In genomic region chr16:47719713-47720112, GRCh38 we compare ENCODE assay signal across 23 cellular contexts.
DNase-seq lines count a peak whose midpoint lies in the region; ATAC-seq, FAIRE-seq and TF ChIP-seq lines count a peak whose summit lies in the region.
"Had no signal": no experiment of that assay in that cellular context is flagged by ENCODE, and none has a peak within 500 bp of the region (broad histone marks: within the 10 kb centered on the region; RNA-seq: fewer than 3 reads in every experiment).

No MANE protein-coding gene starts in this region.

- no peaks in the 10 kb centered on the region for H3K4me1 ChIP-seq in K562 (replicated peaks in 1 of 2; ENCODE audit: control insufficient read depth in 2 of 2, insufficient read depth in 2 of 2, low read length in 2 of 2)
- H3K4me1 ChIP-seq in Karpas-422 (ENCODE audit: low read length) = no peaks in the 10 kb centered on the region
- H3K4me1 ChIP-seq: A549; BLaER1 treated with 17β-estradiol and CSF1 and Interleukin-3, amounts not matched to agents 10 nM and 100 nM had no signal

- no peak overlapping the region for H3K27ac Mint-ChIP-seq in stimulated activated effector memory CD8-positive, alpha-beta T cell treated with anti-CD3 and anti-CD28 coated beads, Interleukin-12 subunit alpha, Interleukin-12 subunit beta, amount 100 ng/mL, for 72 hours
- H3K27ac Mint-ChIP-seq: B cell; CD4-positive, alpha-beta T cell; CD8-positive, alpha-beta T cell had no signal

- H3K36me3 ChIP-seq in K562 (ENCODE audit: control insufficient read depth, insufficient read depth, low read length) (no peaks in the 10 kb centered on the region), Karpas-422 (ENCODE audit: insufficient read depth, low read length) (no peaks in the 10 kb centered on the region)
- H3K36me3 ChIP-seq: BLaER1 treated with 17β-estradiol and CSF1 and Interleukin-3, amounts not matched to agents 10 nM and 100 nM had no signal

- TF ChIP-seq CTCF in K562 (IDR thresholded peaks at IDR 0.05 in 2 of 3, conservative IDR thresholded peaks at IDR 0.05 in 1 of 3; ENCODE audit: insufficient read depth in 2 of 3, low read depth in 1 of 3, low read length in 3 of 3) = no peak

- H3K36me3 Mint-ChIP-seq in stimulated activated effector memory CD8-positive, alpha-beta T cell treated with anti-CD3 and anti-CD28 coated beads, Interleukin-12 subunit alpha, Interleukin-12 subunit beta, amount 100 ng/mL, for 72 hours = no peaks in the 10 kb centered on the region
- H3K36me3 Mint-ChIP-seq: CD8-positive, alpha-beta T cell had no signal

- H3K9me3 ChIP-seq in K562 (replicated peaks; ENCODE audit: control insufficient read depth, insufficient read depth, low read depth, low read length) (no peaks in the 10 kb centered on the region), Karpas-422 (ENCODE audit: low read length) (no peaks in the 10 kb centered on the region)
- H3K9me3 ChIP-seq: A549; BLaER1 treated with 17β-estradiol and CSF1 and Interleukin-3, amounts not matched to agents 10 nM and 100 nM; Caco-2 had no signal

- H4K20me1 ChIP-seq in K562 (replicated peaks; ENCODE audit: control insufficient read depth, insufficient read depth, low read length) = no peaks in the 10 kb centered on the region
- no peaks in the 10 kb centered on the region for H4K20me1 ChIP-seq in Karpas-422 (ENCODE audit: insufficient read depth, low read depth, low read length)
- H4K20me1 ChIP-seq: BLaER1 treated with 17β-estradiol and CSF1 and Interleukin-3, amounts not matched to agents 10 nM and 100 nM had no signal

- H3K9me1 ChIP-seq in K562 (ENCODE audit: control insufficient read depth, insufficient read depth, low read length) = no peaks in the 10 kb centered on the region

- CTCF ChIA-PET in K562 (lab: Yijun Ruan, JAX; ENCODE audit: low intra/inter-chr PET ratio) = no interaction called here

- no peak overlapping the region for H3K4me2 ChIP-seq in K562 (ENCODE audit: insufficient read depth, low read length)
- H3K4me2 ChIP-seq in Karpas-422 (ENCODE audit: low read depth, low read length, poor library complexity, severe bottlenecking) = no peak overlapping the region
- H3K4me2 ChIP-seq: A549; BLaER1 treated with 17β-estradiol and CSF1 and Interleukin-3, amounts not matched to agents 10 nM and 100 nM had no signal

- no peak for TF ChIP-seq POLR2A in K562 (conservative IDR thresholded peaks at IDR 0.05)

- DNase-seq in NCI-H2171 treated with DMSO at 0.1 percent for 48 hours (lab: John Stamatoyannopoulos, UW) (peak; percentile 5), NCI-H2171 (lab: John Stamatoyannopoulos, UW) (no peak), M059J (ENCODE audit: low read depth) (peak; percentile 12), K562 (ENCODE audit: extremely low read depth in 1 of 4, low spot score in 3 of 4) (no peak), Karpas-422 (no peak)
- no peak for DNase-seq in stimulated activated effector memory CD8-positive, alpha-beta T cell treated with anti-CD3 and anti-CD28 coated beads, Interleukin-12 subunit alpha, Interleukin-12 subunit beta, amount 100 ng/mL, for 72 hours (ENCODE audit: low spot score in 2 of 2)
- DNase-seq: AML-193; Caco-2; Calu3; CD4-positive, alpha-beta T cell; CD8-positive, alpha-beta T cell; DMS79 treated with DMSO at 0.1 percent for 48 hours; GF-D8 had no signal

- no TSS peak for BruUV-seq in K562 (replicated peaks; lab: Mats Ljungman, UMichigan)

- H3K79me2 ChIP-seq in K562 (ENCODE audit: control insufficient read depth, insufficient read depth, low read length) = no peaks in the 10 kb centered on the region
- no peaks in the 10 kb centered on the region for H3K79me2 ChIP-seq in Karpas-422 (ENCODE audit: low read length)

- no peak for FAIRE-seq in K562 (lab: Jason Lieb, UNC)
- FAIRE-seq: A549, D721Med, G401.6, GM12891 had no signal

- no peak overlapping the region for H3K9ac ChIP-seq in K562 (ENCODE audit: insufficient read depth in 1 of 2, low read depth in 2 of 2, low read length in 2 of 2)
- H3K9ac ChIP-seq in Karpas-422 (ENCODE audit: low read length) = no peak overlapping the region
- H3K9ac ChIP-seq: BLaER1 treated with 17β-estradiol and CSF1 and Interleukin-3, amounts not matched to agents 10 nM and 100 nM had no signal

- H3K9me3 Mint-ChIP-seq in stimulated activated effector memory CD8-positive, alpha-beta T cell treated with anti-CD3 and anti-CD28 coated beads, Interleukin-12 subunit alpha, Interleukin-12 subunit beta, amount 100 ng/mL, for 72 hours = no peaks in the 10 kb centered on the region
- H3K9me3 Mint-ChIP-seq: CD4-positive, alpha-beta T cell; CD8-positive, alpha-beta T cell had no signal

- H3K27me3 ChIP-seq in K562 (ENCODE audit: control insufficient read depth in 2 of 2, insufficient read depth in 2 of 2, low read length in 2 of 2) (peaks cover 6 to 10% of the 10 kb centered on the region in 2 experiments; a peak in 3 of 5 replicates), Karpas-422 (ENCODE audit: low read length) (no peaks in the 10 kb centered on the region; the same call in 1 of the 2 replicates)
- H3K27me3 ChIP-seq: BLaER1 treated with 17β-estradiol and CSF1 and Interleukin-3, amounts not matched to agents 10 nM and 100 nM had no signal

- TF ChIP-seq RAD21 in K562 (CRISPR knock-in tag; conservative IDR thresholded peaks at IDR 0.05 in 1 of 2, IDR thresholded peaks at IDR 0.05 in 1 of 2) = no peak

- H3K4me1 Mint-ChIP-seq in stimulated activated effector memory CD8-positive, alpha-beta T cell treated with anti-CD3 and anti-CD28 coated beads, Interleukin-12 subunit alpha, Interleukin-12 subunit beta, amount 100 ng/mL, for 72 hours = no peaks in the 10 kb centered on the region
- H3K4me1 Mint-ChIP-seq: B cell had no signal

- H2AFZ ChIP-seq in K562 (ENCODE audit: low read depth, low read length) = no peak overlapping the region
- no peak overlapping the region for H2AFZ ChIP-seq in Karpas-422 (ENCODE audit: low read length)

- H3K4me3 Mint-ChIP-seq in stimulated activated effector memory CD8-positive, alpha-beta T cell treated with anti-CD3 and anti-CD28 coated beads, Interleukin-12 subunit alpha, Interleukin-12 subunit beta, amount 100 ng/mL, for 72 hours = no peak overlapping the region
- H3K4me3 Mint-ChIP-seq: B cell; CD4-positive, alpha-beta T cell; CD8-positive, alpha-beta T cell had no signal

- intact Hi-C loops in K562 (cut with micrococcal nuclease) = loop anchor here (10.0 kb wide), 1 partner anchor 65 kb away; no protein-coding TSS in a partner anchor

- POLR2A ChIA-PET in K562 (lab: Yijun Ruan, JAX) = interaction anchor here (0.8 kb wide), 1 partner anchor 11 kb away, joined by 3 read pairs; no protein-coding TSS in a partner anchor

- no peak for ATAC-seq in K562
- ATAC-seq in stimulated activated effector memory CD8-positive, alpha-beta T cell treated with anti-CD3 and anti-CD28 coated beads, Interleukin-12 subunit alpha, Interleukin-12 subunit beta, amount 100 ng/mL, for 72 hours = peak; percentile 32
- ATAC-seq in GM19023 (IDR thresholded peaks at IDR 0.05; ENCODE audit: unreplicated experiment) = no peak
- no peak for ATAC-seq in GM19328 (IDR thresholded peaks at IDR 0.05; ENCODE audit: unreplicated experiment)
- ATAC-seq: A549; CD8-positive, alpha-beta T cell had no signal

- H3K27ac ChIP-seq in K562 (ENCODE audit: extremely low read depth, low read depth, low read length) (no peak overlapping the region), Karpas-422 (ENCODE audit: low read length) (no peak overlapping the region)
- H3K27ac ChIP-seq: 22Rv1; A549; BLaER1 treated with 17β-estradiol and CSF1 and Interleukin-3, amounts not matched to agents 10 nM and 100 nM; C4-2B had no signal

- no peaks in the 10 kb centered on the region for H3K9me2 ChIP-seq in Karpas-422 (replicated peaks; ENCODE audit: insufficient read depth, low read length)

- H3K4me3 ChIP-seq in K562 = no peak overlapping the region
- no peak overlapping the region for H3K4me3 ChIP-seq in Karpas-422 (ENCODE audit: low read length)
- H3K4me3 ChIP-seq: A549; BLaER1 treated with 17β-estradiol and CSF1 and Interleukin-3, amounts not matched to agents 10 nM and 100 nM had no signal

- WGBS in K562 (ENCODE audit: insufficient coverage, low coverage, missing lambda C conversion rate) = 8% methylated on average over 4 of the region's 4 CpGs

- no peak for TF ChIP-seq EP300 in K562 (IDR thresholded peaks at IDR 0.05; ENCODE audit: low read length)

- in situ Hi-C loops in K562 (cut with MboI) = no loop called here

TF ChIP-seq in K562, 482 proteins besides CTCF, POLR2A, EP300 and RAD21 (continues in another document):
- TF ChIP-seq PTTG1 (tag; IDR thresholded peaks at IDR 0.05; ENCODE audit: low read depth) (no peak), ZNF780A (CRISPR knock-in tag; IDR thresholded peaks at IDR 0.05) (no peak), NFE2L1 (tag; IDR thresholded peaks at IDR 0.05; ENCODE audit: borderline replicate concordance, low read depth) (no peak), NRF1 (conservative IDR thresholded peaks at IDR 0.05 in 1 of 2, IDR thresholded peaks at IDR 0.05 in 1 of 2) (peak; percentile 40 to 62; a peak in 3 of 4 replicates), SREBF1 (IDR thresholded peaks at IDR 0.05; ENCODE audit: borderline replicate concordance, low read depth, low read length) (peak; percentile 69; the same call in 1 of the 2 replicates), ZBTB11 (CRISPR knock-in tag; IDR thresholded peaks at IDR 0.05) (peak in 2 of 3 experiments; percentile 68 to 94; a peak in 4 of 6 replicates), RFX5 (IDR thresholded peaks at IDR 0.05; ENCODE audit: low read depth, low read length) (no peak), TRIM28 (IDR thresholded peaks at IDR 0.05) (no peak)

Comparison
In these comparisons a context has a peak if more than half of its experiments do, and no peak if none do; other contexts are left out.
1. DNase-seq: peak in NCI-H2171 treated with DMSO at 0.1 percent for 48 hours (single experiment) and M059J (single experiment); none in NCI-H2171 (single experiment), K562 (0 of 4), stimulated activated effector memory CD8-positive, alpha-beta T cell treated with anti-CD3 and anti-CD28 coated beads, Interleukin-12 subunit alpha, Interleukin-12 subunit beta, amount 100 ng/mL, for 72 hours (0 of 2) and Karpas-422 (single experiment).